17 cellular contexts compared by ENCODE assay signal in the genomic region with DNA sequence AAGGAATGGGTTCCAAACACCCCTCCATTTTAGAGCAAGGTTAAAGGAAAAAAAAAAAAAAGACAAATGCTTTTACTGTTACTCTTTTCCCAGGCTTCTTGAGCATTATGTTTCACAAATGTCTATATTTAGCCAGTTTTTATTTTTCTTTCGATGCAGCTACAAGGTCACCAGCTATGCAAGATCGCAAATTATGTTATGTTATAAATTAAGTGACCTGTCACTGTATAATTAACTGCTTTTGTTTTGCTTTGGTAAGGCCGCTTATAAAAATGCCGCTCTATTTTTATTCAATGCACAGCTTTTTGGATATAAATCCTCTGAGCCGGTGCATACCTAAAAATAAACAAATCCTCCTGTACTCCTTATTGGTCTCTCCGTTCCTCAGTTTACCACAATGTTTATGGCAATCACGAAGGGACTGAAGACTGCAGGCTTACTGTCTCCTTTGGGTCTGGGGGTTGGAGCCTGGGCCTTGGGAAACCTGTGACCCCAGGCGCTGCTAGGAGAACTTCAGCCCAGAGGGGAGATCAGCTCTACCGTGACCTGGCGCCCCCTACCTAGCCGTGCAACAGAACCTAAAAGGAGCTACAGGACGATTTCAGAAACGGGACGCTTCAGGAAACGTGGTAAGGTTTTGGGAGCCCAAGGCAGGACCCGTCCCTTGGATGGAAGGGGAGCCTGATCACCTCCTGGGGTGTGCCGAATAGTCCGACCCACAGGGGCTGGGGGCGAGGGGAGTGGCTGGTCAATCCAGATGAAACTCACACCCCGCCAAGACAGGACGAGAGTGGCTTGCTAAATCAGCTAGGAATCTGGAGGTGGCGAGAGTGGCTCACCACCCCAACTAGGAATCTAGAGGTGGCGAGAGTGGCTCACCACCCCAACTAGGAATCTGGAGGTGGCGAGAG.
DNase-seq lines count a peak whose midpoint lies in the region; ATAC-seq, FAIRE-seq and TF ChIP-seq lines count a peak whose summit lies in the region.
"Had no signal": no experiment of that assay in that cellular context is flagged by ENCODE, and none has a peak within 500 bp of the region (broad histone marks: within the 10 kb centered on the region; RNA-seq: fewer than 3 reads in every experiment).

No MANE protein-coding gene starts in this region.

- no peak overlapping the region for H3K9ac ChIP-seq in IMR-90 (ENCODE audit: low read depth, low read length)

- no TSS peak for BruUV-seq in IMR-90 (replicated peaks; lab: Mats Ljungman, UMichigan)

- H3K4me1 ChIP-seq in IMR-90 (ENCODE audit: control insufficient read depth, insufficient read depth, low read length) (no peaks in the 10 kb centered on the region; the same call in 1 of the 2 replicates), lower lobe of right lung (peaks cover 21% of the 10 kb centered on the region)
- H3K4me1 ChIP-seq: SJCRH30 had no signal

- H3K56ac ChIP-seq in IMR-90 (ENCODE audit: extremely low read depth, insufficient read depth, low read length): no peak overlapping the region

- H3K36me3 ChIP-seq in IMR-90 (ENCODE audit: control insufficient read depth, insufficient read depth, low read length) (no peaks in the 10 kb centered on the region), bronchial epithelial cell (ENCODE audit: control insufficient read depth, insufficient read depth, low read length) (no peaks in the 10 kb centered on the region), lower lobe of right lung (no peaks in the 10 kb centered on the region)
- H3K36me3 ChIP-seq: SJCRH30 had no signal

- H2BK20ac ChIP-seq in IMR-90 (ENCODE audit: low read depth, low read length): no peak overlapping the region

- H3K79me1 ChIP-seq in IMR-90 (ENCODE audit: low read depth in 1 of 2, low read length in 2 of 2): no peaks in the 10 kb centered on the region

- no peaks in the 10 kb centered on the region for H3K9me3 ChIP-seq in IMR-90 (ENCODE audit: control insufficient read depth, insufficient read depth, low read length)
- H3K9me3 ChIP-seq in lower lobe of right lung: no peaks in the 10 kb centered on the region
- H3K9me3 ChIP-seq: SJCRH30 had no signal

- H3K27me3 ChIP-seq in IMR-90 (ENCODE audit: control insufficient read depth, insufficient read depth, low read length) (no peaks in the 10 kb centered on the region; the same call in 1 of the 2 replicates), bronchial epithelial cell (ENCODE audit: control insufficient read depth, insufficient read depth, low read length) (no peaks in the 10 kb centered on the region), lower lobe of right lung (ENCODE audit: low read depth) (no peaks in the 10 kb centered on the region)
- H3K27me3 ChIP-seq: SJCRH30 had no signal

- no peak for TF ChIP-seq POLR2A in IMR-90 (IDR thresholded peaks at IDR 0.05; ENCODE audit: low read depth, low read length)

- intact Hi-C loops in IMR-90 (cut with micrococcal nuclease) (no loop called here), lower lobe of right lung (cut with DNase I) (no loop called here), left ventricle myocardium superior (cut with micrococcal nuclease) (no loop called here)

- H3K4me3 ChIP-seq in IMR-90 (ENCODE audit: insufficient read depth, low read depth, low read length) (no peak overlapping the region), bronchial epithelial cell (ENCODE audit: low read depth, low read length) (no peak overlapping the region), lower lobe of right lung (no peak overlapping the region)
- H3K4me3 ChIP-seq: SJCRH30 had no signal

- H3K14ac ChIP-seq in IMR-90 (replicated peaks; ENCODE audit: low read depth, low read length): no peak overlapping the region

- dilution Hi-C loops in IMR-90 (cut with HindIII; ENCODE audit: low sequenced_read_pairs, unreplicated experiment): no loop called here

- no peak for ATAC-seq in IMR-90 (ENCODE audit: low read depth)
- peak in 1 of 2 donors; percentile 16 for ATAC-seq in lower lobe of right lung
- no peak for ATAC-seq in left ventricle myocardium superior
- ATAC-seq: Panc1 had no signal

- DNase-seq in A172 (ENCODE audit: low spot score) (peak; percentile 26), IMR-90 (no peak), bronchial epithelial cell (ENCODE audit: low read depth) (no peak), lower lobe of right lung (peak; percentile 51), substantia nigra (lab: John Stamatoyannopoulos, UW) (no peak), COLO668 (lab: John Stamatoyannopoulos, UW; ENCODE audit: unreplicated experiment) (no peak), left ventricle myocardium superior (no peak)
- no peak for DNase-seq in activated CD4-positive, alpha-beta T cell treated with anti-CD3 and anti-CD28 coated beads, Interleukin-2, amount 50 U/mL, for 1 hour
- DNase-seq: DMS79 treated with DMSO at 0.1 percent for 48 hours, HFFc6, NCI-H1048, NCI-H1436, NCI-H345, NCI-H524 treated with DMSO at 0.1 percent for 48 hours, SJCRH30 had no signal

- no peak overlapping the region for H3K23ac ChIP-seq in IMR-90 (ENCODE audit: low read depth, low read length)

- H3K27ac ChIP-seq in IMR-90 (ENCODE audit: insufficient read depth, low read length): no peak overlapping the region
- H3K27ac ChIP-seq in lower lobe of right lung: no peak overlapping the region
- no peak overlapping the region for H3K27ac ChIP-seq in substantia nigra (ENCODE audit: low read depth, low read length, poor library complexity, severe bottlenecking)
- H3K27ac ChIP-seq: 22Rv1, SJCRH30 had no signal

- TF ChIP-seq RAD21 in IMR-90 (IDR thresholded peaks at IDR 0.05; ENCODE audit: low read length): no peak

- no peak overlapping the region for H3K4ac ChIP-seq in IMR-90 (ENCODE audit: low read depth, low read length)

- POLR2A ChIA-PET in IMR-90 (lab: Charles Lee; ENCODE audit: unreplicated experiment): no interaction called here

- H3K4me2 ChIP-seq in IMR-90 (ENCODE audit: low read depth, low read length): no peak overlapping the region

- no peak overlapping the region for H2AK9ac ChIP-seq in IMR-90 (replicated peaks; ENCODE audit: low read depth, low read length, poor library complexity)

- H4K20me1 ChIP-seq in IMR-90 (ENCODE audit: insufficient read depth, low read length): no peaks in the 10 kb centered on the region

- no peak overlapping the region for H2AK5ac ChIP-seq in IMR-90 (ENCODE audit: low read depth, low read length)

- CTCF ChIA-PET in IMR-90 (lab: Yijun Ruan, JAX): no interaction called here

- in situ Hi-C loops in IMR-90 (cut with MboI; ENCODE audit: low sequenced_read_pairs): no loop called here

- H2BK5ac ChIP-seq in IMR-90 (ENCODE audit: low read depth, low read length, poor library complexity, severe bottlenecking): no peak overlapping the region

- H4K8ac ChIP-seq in IMR-90 (ENCODE audit: low read depth in 2 of 2, low read length in 2 of 2): no peak overlapping the region

- H3K18ac ChIP-seq in IMR-90 (ENCODE audit: low read depth, low read length): no peak overlapping the region

- FAIRE-seq in bronchial epithelial cell (lab: Jason Lieb, UNC): peak; percentile 79

- no peaks in the 10 kb centered on the region for H3K9me1 ChIP-seq in IMR-90 (ENCODE audit: insufficient read depth, low read length)

- no peak overlapping the region for H2BK15ac ChIP-seq in IMR-90 (ENCODE audit: low read depth, low read length)

- no peak overlapping the region for H2BK120ac ChIP-seq in IMR-90 (ENCODE audit: low read depth, low read length)

- WGBS in IMR-90 (ENCODE audit: extremely low coverage in 2 of 2, insufficient read length in 1 of 2), 2 experiments: 73% methylated on average over 10 of the region's 24 CpGs; no CpG with 5 or more reads in 1 of the 2 experiments

- TF ChIP-seq CTCF in IMR-90 (conservative IDR thresholded peaks at IDR 0.05; ENCODE audit: low read depth, low read length) (no peak), bronchial epithelial cell (IDR thresholded peaks at IDR 0.05; ENCODE audit: insufficient read depth, low read length, severe bottlenecking) (no peak), lower lobe of right lung (IDR thresholded peaks at IDR 0.05) (no peak)

- peak overlapping the region; percentile 14 for H2AFZ ChIP-seq in IMR-90 (replicated peaks; ENCODE audit: low read length, poor library complexity)

- no peak overlapping the region for H4K5ac ChIP-seq in IMR-90 (ENCODE audit: low read depth, low read length)

- no peak overlapping the region for H4K91ac ChIP-seq in IMR-90 (ENCODE audit: insufficient read depth, low read depth, low read length)

TF ChIP-seq in IMR-90, 13 proteins besides CTCF, POLR2A, EP300 and RAD21:
- TF ChIP-seq, protein P1, sequence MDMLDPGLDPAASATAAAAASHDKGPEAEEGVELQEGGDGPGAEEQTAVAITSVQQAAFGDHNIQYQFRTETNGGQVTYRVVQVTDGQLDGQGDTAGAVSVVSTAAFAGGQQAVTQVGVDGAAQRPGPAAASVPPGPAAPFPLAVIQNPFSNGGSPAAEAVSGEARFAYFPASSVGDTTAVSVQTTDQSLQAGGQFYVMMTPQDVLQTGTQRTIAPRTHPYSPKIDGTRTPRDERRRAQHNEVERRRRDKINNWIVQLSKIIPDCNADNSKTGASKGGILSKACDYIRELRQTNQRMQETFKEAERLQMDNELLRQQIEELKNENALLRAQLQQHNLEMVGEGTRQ (IDR thresholded peaks at IDR 0.05; ENCODE audit: low read depth, low read length): no peak
- TF ChIP-seq CEBPB (IDR thresholded peaks at IDR 0.05; ENCODE audit: low read depth, low read length): no peak
- no peak for TF ChIP-seq RFX5 (IDR thresholded peaks at IDR 0.05; ENCODE audit: low read depth, low read length)
- no peak for TF ChIP-seq BHLHE40 (IDR thresholded peaks at IDR 0.05; ENCODE audit: low read depth, low read length)
- TF ChIP-seq, protein P2, sequence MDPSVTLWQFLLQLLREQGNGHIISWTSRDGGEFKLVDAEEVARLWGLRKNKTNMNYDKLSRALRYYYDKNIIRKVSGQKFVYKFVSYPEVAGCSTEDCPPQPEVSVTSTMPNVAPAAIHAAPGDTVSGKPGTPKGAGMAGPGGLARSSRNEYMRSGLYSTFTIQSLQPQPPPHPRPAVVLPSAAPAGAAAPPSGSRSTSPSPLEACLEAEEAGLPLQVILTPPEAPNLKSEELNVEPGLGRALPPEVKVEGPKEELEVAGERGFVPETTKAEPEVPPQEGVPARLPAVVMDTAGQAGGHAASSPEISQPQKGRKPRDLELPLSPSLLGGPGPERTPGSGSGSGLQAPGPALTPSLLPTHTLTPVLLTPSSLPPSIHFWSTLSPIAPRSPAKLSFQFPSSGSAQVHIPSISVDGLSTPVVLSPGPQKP (IDR thresholded peaks at IDR 0.05; ENCODE audit: borderline replicate concordance, low read depth, low read length): no peak
- TF ChIP-seq RCOR1 (IDR thresholded peaks at IDR 0.05; ENCODE audit: insufficient replicate concordance, low read length): no peak

Comparison
In these comparisons a context has a peak if more than half of its experiments do, and no peak if none do; other contexts are left out.
1. DNase-seq: peak in A172 (single experiment) and lower lobe of right lung (single experiment); none in IMR-90 (single experiment), bronchial epithelial cell (single experiment), activated CD4-positive, alpha-beta T cell treated with anti-CD3 and anti-CD28 coated beads, Interleukin-2, amount 50 U/mL, for 1 hour (single experiment), substantia nigra (0 of 49), COLO668 (single experiment) and left ventricle myocardium superior (single experiment).